Comparison of ENCODE assay signal across 1 cellular context in the genomic region with DNA sequence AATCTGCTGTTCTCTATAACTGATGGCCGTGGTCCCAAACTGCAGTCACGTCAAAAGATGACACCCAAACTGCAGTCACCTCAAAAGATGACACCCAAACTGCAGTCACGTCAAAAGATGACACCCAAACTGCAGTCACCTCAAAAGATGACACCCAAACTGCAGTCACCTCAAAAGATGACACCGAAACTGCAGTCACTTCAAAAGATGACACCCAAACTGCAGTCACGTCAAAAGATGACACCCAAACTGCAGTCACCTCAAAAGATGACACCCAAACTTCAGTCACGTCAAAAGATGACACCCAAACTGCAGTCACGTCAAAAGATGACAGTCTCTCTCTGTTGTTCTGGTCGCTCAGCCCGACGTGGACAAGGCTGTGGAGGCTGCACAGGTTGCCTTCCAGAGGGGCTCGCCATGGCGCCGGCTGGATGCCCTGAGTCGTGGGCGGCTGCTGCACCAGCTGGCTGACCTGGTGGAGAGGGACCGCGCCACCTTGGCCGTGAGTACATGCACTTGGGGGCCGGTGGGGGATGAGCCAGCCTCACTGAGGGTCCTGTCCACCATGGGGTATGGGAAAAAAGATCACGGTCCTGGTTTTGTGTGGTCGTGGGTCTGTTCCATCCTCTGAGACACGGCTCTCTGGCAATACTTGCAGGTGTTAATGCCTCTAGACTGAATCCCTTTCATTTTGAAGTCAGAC.
TF ChIP-seq lines count a peak whose summit lies in the region.

No MANE protein-coding gene starts in this region.

TF ChIP-seq in HepG2, 621 proteins besides CTCF, POLR2A, EP300 and RAD21:
- no peak for TF ChIP-seq ZNF572 (CRISPR knock-in tag; IDR thresholded peaks at IDR 0.05)
- peak; percentile 69 for TF ChIP-seq CREB1 (IDR thresholded peaks at IDR 0.05)
- TF ChIP-seq CREB1 (CRISPR knock-in tag; IDR thresholded peaks at IDR 0.05) = no peak
- TF ChIP-seq, protein P1, sequence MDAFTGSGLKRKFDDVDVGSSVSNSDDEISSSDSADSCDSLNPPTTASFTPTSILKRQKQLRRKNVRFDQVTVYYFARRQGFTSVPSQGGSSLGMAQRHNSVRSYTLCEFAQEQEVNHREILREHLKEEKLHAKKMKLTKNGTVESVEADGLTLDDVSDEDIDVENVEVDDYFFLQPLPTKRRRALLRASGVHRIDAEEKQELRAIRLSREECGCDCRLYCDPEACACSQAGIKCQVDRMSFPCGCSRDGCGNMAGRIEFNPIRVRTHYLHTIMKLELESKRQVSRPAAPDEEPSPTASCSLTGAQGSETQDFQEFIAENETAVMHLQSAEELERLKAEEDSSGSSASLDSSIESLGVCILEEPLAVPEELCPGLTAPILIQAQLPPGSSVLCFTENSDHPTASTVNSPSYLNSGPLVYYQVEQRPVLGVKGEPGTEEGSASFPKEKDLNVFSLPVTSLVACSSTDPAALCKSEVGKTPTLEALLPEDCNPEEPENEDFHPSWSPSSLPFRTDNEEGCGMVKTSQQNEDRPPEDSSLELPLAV (CRISPR knock-in tag; conservative IDR thresholded peaks at IDR 0.05; ENCODE audit: low read depth) = no peak
